In genomic region chr1:77378723-77379533, GRCh38 we compare ENCODE assay signal across 13 cellular contexts.
DNase-seq lines count a peak whose midpoint lies in the region.
"Had no signal": no experiment of that assay in that cellular context is flagged by ENCODE, and none has a peak within 500 bp of the region (broad histone marks: within the 10 kb centered on the region; RNA-seq: fewer than 3 reads in every experiment).

No MANE protein-coding gene starts in this region.

- no peak overlapping the region for H2AK5ac ChIP-seq in neuronal stem cell (ENCODE audit: low read depth, low read length)

- peaks cover 7 to 11% of the 10 kb centered on the region in 2 donors for H3K4me1 Mint-ChIP-seq in immature natural killer cell

- no peak overlapping the region for H3K9ac ChIP-seq in neuronal stem cell (ENCODE audit: low read depth, low read length, poor library complexity)

- no peak overlapping the region for H3K27ac ChIP-seq in neuronal stem cell (replicated peaks; ENCODE audit: low read length)
- H3K27ac ChIP-seq: 22Rv1, RWPE1, thyroid gland, VCaP had no signal

- intact Hi-C loops in posterior cingulate gyrus (cut with DNase I), result no loop called here

- H3K9me3 Mint-ChIP-seq in immature natural killer cell, result peaks cover 0 to 2% (median 0%) of the 10 kb centered on the region in 6 donors

- H3K36me3 Mint-ChIP-seq in immature natural killer cell, result peaks cover 0 to 6% (median 3%) of the 10 kb centered on the region in 3 donors

- H3K27me3 ChIP-seq in neuronal stem cell (ENCODE audit: control insufficient read depth in 3 of 3, insufficient read depth in 3 of 3, low read depth in 1 of 3, low read length in 3 of 3), result no peaks in the 10 kb centered on the region
- H3K27me3 ChIP-seq: thyroid gland had no signal

- no peak overlapping the region for H3K4ac ChIP-seq in neuronal stem cell (ENCODE audit: low read length)

- H3K36me3 ChIP-seq in neuronal stem cell (replicated peaks in 1 of 2; ENCODE audit: control insufficient read depth in 2 of 2, insufficient read depth in 2 of 2, low read length in 2 of 2), result no peaks in the 10 kb centered on the region
- H3K36me3 ChIP-seq: thyroid gland had no signal

- DNase-seq in NCI-H1417 (lab: John Stamatoyannopoulos, UW), result peak in 2 of 3 experiments; percentile 6 to 17
- no peak for DNase-seq in NCI-H1417 treated with DMSO at 0.1 percent for 48 hours (lab: John Stamatoyannopoulos, UW)
- peak; percentile 16 for DNase-seq in NCI-H774 (lab: John Stamatoyannopoulos, UW)
- peak; percentile 94 for DNase-seq in brain pericyte (ENCODE audit: low read depth, low spot score)
- no peak for DNase-seq in neuronal stem cell (ENCODE audit: low spot score)
- no peak for DNase-seq in immature natural killer cell
- no peak for DNase-seq in epidermal melanocyte (ENCODE audit: insufficient read length, low spot score)
- DNase-seq in posterior cingulate gyrus, result no peak
- DNase-seq: right cardiac atrium, thyroid gland had no signal

- no peak overlapping the region for H2BK12ac ChIP-seq in neuronal stem cell (ENCODE audit: low read length)

- no peak overlapping the region for H3K4me3 Mint-ChIP-seq in immature natural killer cell

- no peak overlapping the region for H4K91ac ChIP-seq in neuronal stem cell (ENCODE audit: low read depth, low read length, poor library complexity)

- no peaks in the 10 kb centered on the region for H3K79me1 ChIP-seq in neuronal stem cell (ENCODE audit: low read depth, low read length)

- no CpG with 5 or more reads among the region's 6 CpGs for WGBS in neuronal stem cell (ENCODE audit: extremely low coverage in 2 of 2, insufficient read length in 2 of 2, insufficient replicate concordance in 1 of 2), 2 donors

- H2BK5ac ChIP-seq in neuronal stem cell (ENCODE audit: low read length), result no peak overlapping the region

- H3K27ac Mint-ChIP-seq in immature natural killer cell, result no peak overlapping the region

- no peaks in the 10 kb centered on the region for H3K9me3 ChIP-seq in neuronal stem cell (replicated peaks in 1 of 2; ENCODE audit: control insufficient read depth in 2 of 2, insufficient read depth in 1 of 2, low read depth in 1 of 2, low read length in 2 of 2)
- H3K9me3 ChIP-seq: thyroid gland had no signal

- H3K4me3 ChIP-seq in neuronal stem cell (ENCODE audit: low read length in 2 of 2), result no peak overlapping the region
- H3K4me3 ChIP-seq: thyroid gland had no signal

- H3K23ac ChIP-seq in neuronal stem cell (ENCODE audit: low read depth, low read length, poor library complexity), result no peak overlapping the region

- peak overlapping the region; percentile 35 for H2AFZ ChIP-seq in neuronal stem cell (ENCODE audit: low read length)

- H3K18ac ChIP-seq in neuronal stem cell (ENCODE audit: low read length), result no peak overlapping the region

- no peak overlapping the region for H3K4me2 ChIP-seq in neuronal stem cell (ENCODE audit: insufficient read depth, low read length, poor library complexity, severe bottlenecking)

- no peak overlapping the region for H2BK15ac ChIP-seq in neuronal stem cell (ENCODE audit: low read length)

- peaks cover 0 to 6% of the 10 kb centered on the region in 2 donors for H3K4me1 ChIP-seq in neuronal stem cell (ENCODE audit: control insufficient read depth in 2 of 2, insufficient read depth in 1 of 2, low read depth in 1 of 2, low read length in 2 of 2)
- H3K4me1 ChIP-seq: thyroid gland had no signal

- H3K27me3 Mint-ChIP-seq in immature natural killer cell (ENCODE audit: low read depth in 3 of 3), result peaks cover 0 to 1% (median 0%) of the 10 kb centered on the region in 3 donors

- H2BK120ac ChIP-seq in neuronal stem cell (ENCODE audit: low read depth, low read length), result no peak overlapping the region

- no peak overlapping the region for H4K8ac ChIP-seq in neuronal stem cell (ENCODE audit: low read depth, low read length)

- H3K14ac ChIP-seq in neuronal stem cell (ENCODE audit: low read length), result no peak overlapping the region

Comparison
In these comparisons a context has a peak if more than half of its experiments do, and no peak if none do; other contexts are left out.
1. DNase-seq: peak in NCI-H1417 (2 of 3), NCI-H774 (single experiment) and brain pericyte (single experiment); none in NCI-H1417 treated with DMSO at 0.1 percent for 48 hours (single experiment), neuronal stem cell (single experiment), immature natural killer cell (0 of 3), epidermal melanocyte (single experiment) and posterior cingulate gyrus (0 of 10).